ENCODE assay signal across 25 cellular contexts in genomic region chr5:9466677-9467076, GRCh38.
DNase-seq lines count a peak whose midpoint lies in the region; ATAC-seq and TF ChIP-seq lines count a peak whose summit lies in the region.
"Had no signal": no experiment of that assay in that cellular context is flagged by ENCODE, and none has a peak within 500 bp of the region (broad histone marks: within the 10 kb centered on the region; RNA-seq: fewer than 3 reads in every experiment).

No MANE protein-coding gene starts in this region.

- TF ChIP-seq CTCF in brain (conservative IDR thresholded peaks at IDR 0.05) (no peak), fibroblast of the aortic adventitia (IDR thresholded peaks at IDR 0.05; ENCODE audit: insufficient read depth, low read length) (no peak)

- peaks cover 11% of the 10 kb centered on the region for H3K36me3 Mint-ChIP-seq in brain
- H3K36me3 Mint-ChIP-seq: activated naive CD8-positive, alpha-beta T cell treated with anti-CD3 and anti-CD28 coated beads, Interleukin-2, amount 10 ng/mL, durations not matched to agents 7 days and 5 days had no signal

- no peak overlapping the region for H3K4me3 Mint-ChIP-seq in brain
- H3K4me3 Mint-ChIP-seq: activated CD8-positive, alpha-beta T cell treated with anti-CD3 and anti-CD28 coated beads for 36 hours; activated naive CD8-positive, alpha-beta T cell treated with anti-CD3 and anti-CD28 coated beads, Interleukin-2, amount 10 ng/mL, durations not matched to agents 7 days and 5 days had no signal

- H3K27me3 Mint-ChIP-seq in brain, result no peaks in the 10 kb centered on the region
- H3K27me3 Mint-ChIP-seq: activated CD8-positive, alpha-beta T cell treated with anti-CD3 and anti-CD28 coated beads for 36 hours; activated naive CD8-positive, alpha-beta T cell treated with anti-CD3 and anti-CD28 coated beads, Interleukin-2, amount 10 ng/mL, durations not matched to agents 7 days and 5 days had no signal

- H3K4me1 Mint-ChIP-seq in brain, result peaks cover 32% of the 10 kb centered on the region
- H3K4me1 Mint-ChIP-seq: activated naive CD8-positive, alpha-beta T cell treated with anti-CD3 and anti-CD28 coated beads, Interleukin-2, amount 10 ng/mL, durations not matched to agents 7 days and 5 days had no signal

- no peak overlapping the region for H3K4me3 ChIP-seq in fibroblast of the aortic adventitia (ENCODE audit: low read depth, low read length)
- H3K4me3 ChIP-seq: dorsolateral prefrontal cortex, heart right ventricle, psoas muscle, sigmoid colon, SK-N-MC had no signal

- ATAC-seq in HG02885 (IDR thresholded peaks at IDR 0.05; ENCODE audit: poor library complexity, unreplicated experiment), result no peak
- ATAC-seq: activated CD8-positive, alpha-beta T cell treated with anti-CD3 and anti-CD28 coated beads for 36 hours; left cardiac atrium; psoas muscle had no signal

- peaks cover 0 to 3% (median 0%) of the 10 kb centered on the region in 5 experiments for H3K9me3 Mint-ChIP-seq in brain
- H3K9me3 Mint-ChIP-seq: activated CD8-positive, alpha-beta T cell treated with anti-CD3 and anti-CD28 coated beads for 36 hours; activated naive CD8-positive, alpha-beta T cell treated with anti-CD3 and anti-CD28 coated beads, Interleukin-2, amount 10 ng/mL, durations not matched to agents 7 days and 5 days had no signal

- H3K27ac Mint-ChIP-seq in brain, result peak overlapping the region in 3 of 5 experiments; percentile 5 to 94 (median 72)
- H3K27ac Mint-ChIP-seq: activated CD8-positive, alpha-beta T cell treated with anti-CD3 and anti-CD28 coated beads for 36 hours; activated naive CD8-positive, alpha-beta T cell treated with anti-CD3 and anti-CD28 coated beads, Interleukin-2, amount 10 ng/mL, durations not matched to agents 7 days and 5 days had no signal

- DNase-seq in EH (ENCODE audit: low read depth) (peak; percentile 29), fibroblast of the aortic adventitia (ENCODE audit: low read depth) (peak; percentile 74), stromal cell of bone marrow (ENCODE audit: low read depth) (peak; percentile 9), DMS114 treated with DMSO at 0.1 percent for 48 hours (lab: John Stamatoyannopoulos, UW; ENCODE audit: unreplicated experiment) (no peak), NCI-H748 treated with DMSO at 0.1 percent for 48 hours (lab: John Stamatoyannopoulos, UW) (no peak)
- DNase-seq: ACHN; activated CD4-positive, alpha-beta T cell treated with anti-CD3 and anti-CD28 coated beads for 1 hour; activated CD8-positive, alpha-beta T cell treated with anti-CD3 and anti-CD28 coated beads for 36 hours; activated effector memory CD4-positive, alpha-beta T cell treated with Interleukin-2 at 50 U/mL for 16 hours; activated naive CD8-positive, alpha-beta T cell treated with anti-CD3 and anti-CD28 coated beads, Interleukin-2, amount 10 ng/mL, durations not matched to agents 7 days and 5 days; cerebellar nuclear complex; dorsolateral prefrontal cortex; foreskin melanocyte; heart right ventricle; Karpas-422; left cardiac atrium; NCI-H1436 treated with DMSO at 0.1 percent for 48 hours; NCI-H446; psoas muscle; sigmoid colon; stimulated activated naive CD4-positive, alpha-beta T cell treated with Interleukin-2 at 50 U/mL for 16 hours; T-helper 2 cell had no signal

Comparison
In these comparisons a context has a peak if more than half of its experiments do, and no peak if none do; other contexts are left out.
1. DNase-seq: peak in EH (single experiment), fibroblast of the aortic adventitia (single experiment) and stromal cell of bone marrow (single experiment); none in DMS114 treated with DMSO at 0.1 percent for 48 hours (single experiment) and NCI-H748 treated with DMSO at 0.1 percent for 48 hours (single experiment).